Comparison of ENCODE assay signal across 1 cellular context in the genomic region with DNA sequence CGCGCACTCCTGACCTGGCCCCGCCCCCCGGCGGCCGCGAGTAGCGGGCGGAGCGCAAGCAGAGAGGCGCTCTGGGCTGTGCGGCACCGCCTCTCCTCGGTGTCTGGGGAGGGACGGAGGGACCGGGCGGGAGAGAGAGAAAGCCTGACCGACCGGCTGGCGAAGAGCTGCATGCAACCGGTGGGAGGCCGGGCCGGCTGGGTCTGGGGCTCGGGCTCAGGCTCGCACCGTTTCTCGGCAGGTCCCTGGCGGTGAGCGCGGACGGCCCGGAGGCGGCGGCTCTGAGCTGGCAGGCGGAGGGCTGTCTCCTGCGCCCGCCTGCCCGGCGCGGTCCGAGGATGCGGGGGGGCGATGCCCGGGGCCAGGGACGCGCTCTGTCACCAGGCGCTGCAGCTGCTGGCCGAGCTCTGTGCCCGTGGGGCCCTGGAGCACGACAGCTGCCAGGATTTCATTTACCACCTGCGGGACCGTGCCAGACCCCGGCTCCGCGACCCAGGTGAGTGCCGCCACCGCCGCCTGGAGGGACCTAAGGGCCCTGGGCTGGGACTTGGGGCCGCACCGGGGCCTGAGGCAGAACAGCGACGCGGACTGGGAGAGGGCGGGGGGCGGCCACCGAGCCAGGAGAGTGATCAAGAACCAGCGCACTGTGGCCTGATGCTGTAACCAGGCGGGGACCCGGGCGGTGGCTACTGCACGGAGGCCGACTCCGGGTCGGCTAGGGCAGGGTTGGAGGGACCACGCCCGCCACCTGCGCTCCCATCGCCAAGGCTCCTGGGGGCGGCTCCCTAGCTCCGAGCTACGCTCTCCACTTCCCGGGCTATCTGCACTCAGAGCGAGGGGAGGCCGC.
A peak's percentile ranks its signal among the peaks of the same experiment; 100 is the strongest.
TF ChIP-seq lines count a peak whose summit lies in the region.

Gene SYT9 (plus strand): TSS at position 69 of the 847 bp plus-strand sequence. CDS start 283 bp downstream, at position 352.

TF ChIP-seq in GM23338, 12 proteins besides CTCF, POLR2A, EP300 and RAD21 (continued from another document):
- TF ChIP-seq, protein P1, sequence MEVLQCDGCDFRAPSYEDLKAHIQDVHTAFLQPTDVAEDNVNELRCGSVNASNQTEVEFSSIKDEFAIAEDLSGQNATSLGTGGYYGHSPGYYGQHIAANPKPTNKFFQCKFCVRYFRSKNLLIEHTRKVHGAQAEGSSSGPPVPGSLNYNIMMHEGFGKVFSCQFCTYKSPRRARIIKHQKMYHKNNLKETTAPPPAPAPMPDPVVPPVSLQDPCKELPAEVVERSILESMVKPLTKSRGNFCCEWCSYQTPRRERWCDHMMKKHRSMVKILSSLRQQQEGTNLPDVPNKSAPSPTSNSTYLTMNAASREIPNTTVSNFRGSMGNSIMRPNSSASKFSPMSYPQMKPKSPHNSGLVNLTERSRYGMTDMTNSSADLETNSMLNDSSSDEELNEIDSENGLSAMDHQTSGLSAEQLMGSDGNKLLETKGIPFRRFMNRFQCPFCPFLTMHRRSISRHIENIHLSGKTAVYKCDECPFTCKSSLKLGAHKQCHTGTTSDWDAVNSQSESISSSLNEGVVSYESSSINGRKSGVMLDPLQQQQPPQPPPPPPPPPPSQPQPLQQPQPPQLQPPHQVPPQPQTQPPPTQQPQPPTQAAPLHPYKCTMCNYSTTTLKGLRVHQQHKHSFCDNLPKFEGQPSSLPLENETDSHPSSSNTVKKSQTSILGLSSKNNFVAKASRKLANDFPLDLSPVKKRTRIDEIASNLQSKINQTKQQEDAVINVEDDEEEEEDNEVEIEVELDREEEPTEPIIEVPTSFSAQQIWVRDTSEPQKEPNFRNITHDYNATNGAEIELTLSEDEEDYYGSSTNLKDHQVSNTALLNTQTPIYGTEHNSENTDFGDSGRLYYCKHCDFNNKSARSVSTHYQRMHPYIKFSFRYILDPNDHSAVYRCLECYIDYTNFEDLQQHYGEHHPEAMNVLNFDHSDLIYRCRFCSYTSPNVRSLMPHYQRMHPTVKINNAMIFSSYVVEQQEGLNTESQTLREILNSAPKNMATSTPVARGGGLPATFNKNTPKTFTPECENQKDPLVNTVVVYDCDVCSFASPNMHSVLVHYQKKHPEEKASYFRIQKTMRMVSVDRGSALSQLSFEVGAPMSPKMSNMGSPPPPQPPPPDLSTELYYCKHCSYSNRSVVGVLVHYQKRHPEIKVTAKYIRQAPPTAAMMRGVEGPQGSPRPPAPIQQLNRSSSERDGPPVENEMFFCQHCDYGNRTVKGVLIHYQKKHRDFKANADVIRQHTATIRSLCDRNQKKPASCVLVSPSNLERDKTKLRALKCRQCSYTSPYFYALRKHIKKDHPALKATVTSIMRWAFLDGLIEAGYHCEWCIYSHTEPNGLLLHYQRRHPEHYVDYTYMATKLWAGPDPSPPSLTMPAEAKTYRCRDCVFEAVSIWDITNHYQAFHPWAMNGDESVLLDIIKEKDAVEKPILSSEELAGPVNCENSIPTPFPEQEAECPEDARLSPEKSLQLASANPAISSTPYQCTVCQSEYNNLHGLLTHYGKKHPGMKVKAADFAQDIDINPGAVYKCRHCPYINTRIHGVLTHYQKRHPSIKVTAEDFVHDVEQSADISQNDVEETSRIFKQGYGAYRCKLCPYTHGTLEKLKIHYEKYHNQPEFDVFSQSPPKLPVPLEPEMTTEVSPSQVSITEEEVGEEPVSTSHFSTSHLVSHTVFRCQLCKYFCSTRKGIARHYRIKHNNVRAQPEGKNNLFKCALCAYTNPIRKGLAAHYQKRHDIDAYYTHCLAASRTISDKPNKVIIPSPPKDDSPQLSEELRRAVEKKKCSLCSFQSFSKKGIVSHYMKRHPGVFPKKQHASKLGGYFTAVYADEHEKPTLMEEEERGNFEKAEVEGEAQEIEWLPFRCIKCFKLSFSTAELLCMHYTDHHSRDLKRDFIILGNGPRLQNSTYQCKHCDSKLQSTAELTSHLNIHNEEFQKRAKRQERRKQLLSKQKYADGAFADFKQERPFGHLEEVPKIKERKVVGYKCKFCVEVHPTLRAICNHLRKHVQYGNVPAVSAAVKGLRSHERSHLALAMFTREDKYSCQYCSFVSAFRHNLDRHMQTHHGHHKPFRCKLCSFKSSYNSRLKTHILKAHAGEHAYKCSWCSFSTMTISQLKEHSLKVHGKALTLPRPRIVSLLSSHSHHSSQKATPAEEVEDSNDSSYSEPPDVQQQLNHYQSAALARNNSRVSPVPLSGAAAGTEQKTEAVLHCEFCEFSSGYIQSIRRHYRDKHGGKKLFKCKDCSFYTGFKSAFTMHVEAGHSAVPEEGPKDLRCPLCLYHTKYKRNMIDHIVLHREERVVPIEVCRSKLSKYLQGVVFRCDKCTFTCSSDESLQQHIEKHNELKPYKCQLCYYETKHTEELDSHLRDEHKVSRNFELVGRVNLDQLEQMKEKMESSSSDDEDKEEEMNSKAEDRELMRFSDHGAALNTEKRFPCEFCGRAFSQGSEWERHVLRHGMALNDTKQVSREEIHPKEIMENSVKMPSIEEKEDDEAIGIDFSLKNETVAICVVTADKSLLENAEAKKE (CRISPR knock-in tag; IDR thresholded peaks at IDR 0.05): no peak
- no peak for TF ChIP-seq EZH2phosphoT487 (IDR thresholded peaks at IDR 0.05; ENCODE audit: unreplicated experiment)
- peak; percentile 29 for TF ChIP-seq EZH2 (IDR thresholded peaks at IDR 0.05; ENCODE audit: low read depth, unreplicated experiment)
- TF ChIP-seq POLR2AphosphoS5 (IDR thresholded peaks at IDR 0.05; ENCODE audit: low read depth): peak; percentile 49
- TF ChIP-seq, protein P2, sequence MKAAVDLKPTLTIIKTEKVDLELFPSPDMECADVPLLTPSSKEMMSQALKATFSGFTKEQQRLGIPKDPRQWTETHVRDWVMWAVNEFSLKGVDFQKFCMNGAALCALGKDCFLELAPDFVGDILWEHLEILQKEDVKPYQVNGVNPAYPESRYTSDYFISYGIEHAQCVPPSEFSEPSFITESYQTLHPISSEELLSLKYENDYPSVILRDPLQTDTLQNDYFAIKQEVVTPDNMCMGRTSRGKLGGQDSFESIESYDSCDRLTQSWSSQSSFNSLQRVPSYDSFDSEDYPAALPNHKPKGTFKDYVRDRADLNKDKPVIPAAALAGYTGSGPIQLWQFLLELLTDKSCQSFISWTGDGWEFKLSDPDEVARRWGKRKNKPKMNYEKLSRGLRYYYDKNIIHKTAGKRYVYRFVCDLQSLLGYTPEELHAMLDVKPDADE (IDR thresholded peaks at IDR 0.05): no peak
